Comparison of ENCODE assay signal across 34 cellular contexts in the genomic region with DNA sequence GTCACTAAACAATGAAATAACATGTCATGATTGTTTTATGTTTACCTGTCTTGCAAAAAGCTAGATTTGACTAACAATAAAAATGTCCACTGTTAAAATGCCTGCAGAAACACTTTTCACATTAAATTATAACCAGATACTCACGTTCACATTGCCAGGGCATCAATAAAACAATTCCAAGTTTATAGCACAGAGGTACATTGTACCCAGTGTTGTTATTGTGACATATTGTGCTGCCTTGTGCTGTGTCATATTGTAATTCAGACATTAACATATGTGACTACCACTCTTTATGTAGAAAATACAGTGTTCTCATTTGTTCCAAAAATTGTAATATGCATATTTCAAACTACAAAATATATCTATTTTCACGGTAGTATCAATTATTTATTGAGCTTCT.
DNase-seq lines count a peak whose midpoint lies in the region; ATAC-seq and TF ChIP-seq lines count a peak whose summit lies in the region.
"Had no signal": no experiment of that assay in that cellular context is flagged by ENCODE, and none has a peak within 500 bp of the region (broad histone marks: within the 10 kb centered on the region; RNA-seq: fewer than 3 reads in every experiment).

No MANE protein-coding gene starts in this region.

- H3K4me3 Mint-ChIP-seq in CD4-positive, alpha-beta T cell = no peak overlapping the region
- H3K4me3 Mint-ChIP-seq: B cell; CD14-positive monocyte; CD4-positive, alpha-beta memory T cell; CD4-positive, CD25-positive, alpha-beta regulatory T cell; CD8-positive, alpha-beta memory T cell; CD8-positive, alpha-beta T cell had no signal

- POLR2A ChIA-PET in SK-N-SH (lab: Yijun Ruan, JAX) = no interaction called here
- POLR2A ChIA-PET in CD4-positive, alpha-beta T cell (lab: Charles Lee) = no interaction called here

- H3K9me3 ChIP-seq in SK-N-SH (no peaks in the 10 kb centered on the region), SU-DHL-6 (ENCODE audit: insufficient read depth, low read length) (no peaks in the 10 kb centered on the region), mucosa of descending colon (peaks cover 5% of the 10 kb centered on the region)
- no peaks in the 10 kb centered on the region for H3K9me3 ChIP-seq in CD4-positive, alpha-beta T cell (ENCODE audit: control insufficient read depth, low read length)
- H3K9me3 ChIP-seq: A549; BE2C; BLaER1; BLaER1 treated with 17β-estradiol and CSF1 and Interleukin-3, amounts not matched to agents 10 nM and 100 nM; Caco-2 had no signal

- H3K4me2 ChIP-seq in SK-N-SH = no peak overlapping the region
- no peak overlapping the region for H3K4me2 ChIP-seq in SU-DHL-6 (ENCODE audit: low read depth, low read length, poor library complexity, severe bottlenecking)
- H3K4me2 ChIP-seq: A549; BLaER1; BLaER1 treated with 17β-estradiol and CSF1 and Interleukin-3, amounts not matched to agents 10 nM and 100 nM had no signal

- H4K20me1 ChIP-seq in SK-N-SH (ENCODE audit: insufficient read depth) (no peaks in the 10 kb centered on the region), SU-DHL-6 (ENCODE audit: low read depth, low read length) (no peaks in the 10 kb centered on the region)
- H4K20me1 ChIP-seq: BLaER1; BLaER1 treated with 17β-estradiol and CSF1 and Interleukin-3, amounts not matched to agents 10 nM and 100 nM had no signal

- no peak for TF ChIP-seq EP300 in SK-N-SH (IDR thresholded peaks at IDR 0.05; ENCODE audit: borderline replicate concordance in 1 of 2, low read depth in 1 of 2, low read length in 1 of 2)

- H3K36me3 ChIP-seq in SK-N-SH (replicated peaks in 1 of 2; ENCODE audit: control insufficient read depth in 1 of 2, insufficient read depth in 2 of 2, low read length in 1 of 2) (no peaks in the 10 kb centered on the region), SU-DHL-6 (ENCODE audit: low read length) (no peaks in the 10 kb centered on the region), mucosa of descending colon (ENCODE audit: low read depth) (no peaks in the 10 kb centered on the region)
- H3K36me3 ChIP-seq: BE2C; BLaER1; BLaER1 treated with 17β-estradiol and CSF1 and Interleukin-3, amounts not matched to agents 10 nM and 100 nM had no signal

- no peaks in the 10 kb centered on the region for H3K27me3 Mint-ChIP-seq in CD4-positive, alpha-beta T cell
- H3K27me3 Mint-ChIP-seq: B cell; CD4-positive, alpha-beta memory T cell; CD4-positive, CD25-positive, alpha-beta regulatory T cell; CD8-positive, alpha-beta memory T cell had no signal

- H3K9ac ChIP-seq in SK-N-SH = no peak overlapping the region
- no peak overlapping the region for H3K9ac ChIP-seq in SU-DHL-6 (ENCODE audit: low read length)
- H3K9ac ChIP-seq: BLaER1; BLaER1 treated with 17β-estradiol and CSF1 and Interleukin-3, amounts not matched to agents 10 nM and 100 nM had no signal

- peaks cover 4% of the 10 kb centered on the region for H3K9me3 Mint-ChIP-seq in CD4-positive, alpha-beta T cell

- H3K27me3 ChIP-seq in SK-N-SH (ENCODE audit: insufficient read depth) = no peaks in the 10 kb centered on the region
- H3K27me3 ChIP-seq in SU-DHL-6 (ENCODE audit: low read length) = no peaks in the 10 kb centered on the region
- H3K27me3 ChIP-seq in CD4-positive, alpha-beta T cell (ENCODE audit: control insufficient read depth, insufficient read depth, low read length) = no peaks in the 10 kb centered on the region
- H3K27me3 ChIP-seq: BE2C; BLaER1; BLaER1 treated with 17β-estradiol and CSF1 and Interleukin-3, amounts not matched to agents 10 nM and 100 nM had no signal

- CTCF ChIA-PET in SK-N-SH (lab: Yijun Ruan, JAX) = no interaction called here
- CTCF ChIA-PET in CD4-positive, alpha-beta T cell (lab: Charles Lee) = no interaction called here

- no peak overlapping the region for H3K27ac ChIP-seq in SK-N-SH (ENCODE audit: low read depth in 2 of 2, low read length in 1 of 2)
- H3K27ac ChIP-seq in SU-DHL-6 (ENCODE audit: low read depth, low read length) = no peak overlapping the region
- H3K27ac ChIP-seq in CD4-positive, alpha-beta T cell (ENCODE audit: low read depth, low read length) = no peak overlapping the region
- H3K27ac ChIP-seq: 22Rv1; A549; BLaER1; BLaER1 treated with 17β-estradiol and CSF1 and Interleukin-3, amounts not matched to agents 10 nM and 100 nM; C4-2B had no signal

- no peaks in the 10 kb centered on the region for H3K4me1 Mint-ChIP-seq in CD4-positive, alpha-beta T cell (ENCODE audit: low read depth)
- H3K4me1 Mint-ChIP-seq: B cell; CD14-positive monocyte; CD4-positive, alpha-beta memory T cell; CD4-positive, CD25-positive, alpha-beta regulatory T cell; CD8-positive, alpha-beta memory T cell had no signal

- no peak for TF ChIP-seq CTCF in SK-N-SH (IDR thresholded peaks at IDR 0.05)
- no peak for TF ChIP-seq CTCF in SU-DHL-6 (IDR thresholded peaks at IDR 0.05; ENCODE audit: insufficient read depth, low read length, poor library complexity, severe bottlenecking)
- no peak for TF ChIP-seq CTCF in mucosa of descending colon (IDR thresholded peaks at IDR 0.05)
- TF ChIP-seq CTCF in CD4-positive, alpha-beta T cell (IDR thresholded peaks at IDR 0.05) = no peak

- no peaks in the 10 kb centered on the region for H3K9me2 ChIP-seq in SK-N-SH
- H3K9me2 ChIP-seq in SU-DHL-6 (replicated peaks; ENCODE audit: insufficient read depth, low read length) = no peaks in the 10 kb centered on the region

- TF ChIP-seq RAD21 in SK-N-SH (IDR thresholded peaks at IDR 0.05; ENCODE audit: low read length) = no peak

- no peak for DNase-seq in SK-N-SH
- no peak for DNase-seq in left colon
- DNase-seq in mucosa of descending colon = peak in 1 of 3 donors; percentile 2
- DNase-seq in CD4-positive, alpha-beta T cell = no peak
- no peak for DNase-seq in SW 1271 (lab: John Stamatoyannopoulos, UW)
- DNase-seq: 8988T; ACHN; AML-193; BE2C; C1 segment of cervical spinal cord; Caco-2; Calu3; CD4-positive, alpha-beta memory T cell; CD4-positive, CD25-positive, alpha-beta regulatory T cell; CD8-positive, alpha-beta memory T cell; CD8-positive, alpha-beta T cell; COR-L47; DMS 273 treated with DMSO at 0.1 percent for 48 hours; DMS153; DMS53; DMS79; DMS79 treated with DMSO at 0.1 percent for 48 hours; DND-41; EL had no signal

- WGBS in SK-N-SH (ENCODE audit: low lambda C conversion rate) = 72% methylated on average over 2 of the region's 2 CpGs

- no peak overlapping the region for H3K27ac Mint-ChIP-seq in CD4-positive, alpha-beta T cell
- H3K27ac Mint-ChIP-seq: B cell; CD14-positive monocyte; CD4-positive, alpha-beta memory T cell; CD4-positive, CD25-positive, alpha-beta regulatory T cell; CD8-positive, alpha-beta memory T cell; CD8-positive, alpha-beta T cell had no signal

- H2AFZ ChIP-seq in SK-N-SH (ENCODE audit: low read depth) = peak overlapping the region; percentile 17; the same call in 1 of the 2 replicates
- peak overlapping the region; percentile 64 for H2AFZ ChIP-seq in SU-DHL-6 (ENCODE audit: low read depth, low read length, severe bottlenecking)

- H3K4me1 ChIP-seq in SK-N-SH (ENCODE audit: control insufficient read depth in 1 of 2, insufficient read depth in 2 of 2, low read depth in 1 of 2, low read length in 1 of 2) = no peaks in the 10 kb centered on the region
- H3K4me1 ChIP-seq in mucosa of descending colon (ENCODE audit: low read depth) = peaks cover 3% of the 10 kb centered on the region
- H3K4me1 ChIP-seq: A549; BE2C; BLaER1; BLaER1 treated with 17β-estradiol and CSF1 and Interleukin-3, amounts not matched to agents 10 nM and 100 nM; Caco-2 had no signal

- H3K4me3 ChIP-seq in SK-N-SH (ENCODE audit: low read depth in 2 of 2, low read length in 1 of 2) = no peak overlapping the region
- H3K4me3 ChIP-seq in SU-DHL-6 (ENCODE audit: insufficient read depth, low read length, poor library complexity, severe bottlenecking) = no peak overlapping the region
- H3K4me3 ChIP-seq in mucosa of descending colon = no peak overlapping the region
- H3K4me3 ChIP-seq: A549; BLaER1; BLaER1 treated with 17β-estradiol and CSF1 and Interleukin-3, amounts not matched to agents 10 nM and 100 nM had no signal

- intact Hi-C loops in left colon (cut with DNase I, micrococcal nuclease) (no loop called here), mucosa of descending colon (cut with DNase I, micrococcal nuclease) (no loop called here)
- intact Hi-C loops in CD4-positive, alpha-beta T cell (cut with DNase I, micrococcal nuclease) = no loop called here

- ATAC-seq in SK-N-SH treated with all-trans-retinoic acid at 6 μM for 48 hours (no peak), left colon (peak; percentile 97), mucosa of descending colon (peak; percentile 91), HG03159 (IDR thresholded peaks at IDR 0.05; ENCODE audit: unreplicated experiment) (no peak)
- ATAC-seq in CD4-positive, alpha-beta T cell (ENCODE audit: poor library complexity) = no peak
- ATAC-seq: A549; CD8-positive, alpha-beta T cell had no signal

- H3K79me2 ChIP-seq in SK-N-SH (ENCODE audit: insufficient read depth) (no peaks in the 10 kb centered on the region), SU-DHL-6 (ENCODE audit: insufficient read depth, low read length) (no peaks in the 10 kb centered on the region)

- no peaks in the 10 kb centered on the region for H3F3A ChIP-seq in SK-N-SH (replicated peaks; ENCODE audit: insufficient read depth)
- H3F3A ChIP-seq in SU-DHL-6 (ENCODE audit: insufficient read depth) = no peaks in the 10 kb centered on the region

- H3K36me3 Mint-ChIP-seq in CD4-positive, alpha-beta T cell (ENCODE audit: low read depth) = no peaks in the 10 kb centered on the region
- H3K36me3 Mint-ChIP-seq: CD14-positive monocyte; CD4-positive, alpha-beta memory T cell; CD4-positive, CD25-positive, alpha-beta regulatory T cell; CD8-positive, alpha-beta T cell had no signal

TF ChIP-seq in SK-N-SH, 30 proteins besides CTCF, POLR2A, EP300 and RAD21 (continues in another document):
- no peak for TF ChIP-seq RCOR1 (IDR thresholded peaks at IDR 0.05; ENCODE audit: low read length)
- no peak for TF ChIP-seq NRF1 (IDR thresholded peaks at IDR 0.05; ENCODE audit: low read depth, low read length)
- TF ChIP-seq TAF1 (IDR thresholded peaks at IDR 0.05; ENCODE audit: borderline replicate concordance, low read depth, low read length) = no peak
- TF ChIP-seq JUND (IDR thresholded peaks at IDR 0.05) = no peak
- no peak for TF ChIP-seq FOSL2 (IDR thresholded peaks at IDR 0.05; ENCODE audit: borderline replicate concordance, low read depth)
- TF ChIP-seq GABPA (IDR thresholded peaks at IDR 0.05; ENCODE audit: low read depth) = no peak
- TF ChIP-seq FOXM1 (IDR thresholded peaks at IDR 0.05; ENCODE audit: low read depth) = no peak

TF ChIP-seq in SK-N-SH treated with all-trans-retinoic acid at 6 μM for 48 hours, 23 proteins besides CTCF, POLR2A, EP300 and RAD21 (continues in another document):
- TF ChIP-seq ZFP3 (CRISPR knock-in tag; IDR thresholded peaks at IDR 0.05) (no peak), ZNF565 (CRISPR knock-in tag; conservative IDR thresholded peaks at IDR 0.05; ENCODE audit: low read depth) (no peak), TOX (CRISPR knock-in tag; IDR thresholded peaks at IDR 0.05; ENCODE audit: borderline replicate concordance) (no peak), ESRRG (CRISPR knock-in tag; IDR thresholded peaks at IDR 0.05) (no peak), ZNF70 (CRISPR knock-in tag; IDR thresholded peaks at IDR 0.05) (no peak), SNAI2 (CRISPR knock-in tag; IDR thresholded peaks at IDR 0.05) (no peak), ZNF8 (CRISPR knock-in tag; IDR thresholded peaks at IDR 0.05) (no peak), PPARA (CRISPR knock-in tag; IDR thresholded peaks at IDR 0.05; ENCODE audit: borderline replicate concordance) (no peak)

Comparison
In these comparisons a context has a peak if more than half of its experiments do, and no peak if none do; other contexts are left out.
1. ATAC-seq: peak in left colon (single experiment) and mucosa of descending colon (single experiment); none in SK-N-SH treated with all-trans-retinoic acid at 6 μM for 48 hours (single experiment), CD4-positive, alpha-beta T cell (single experiment) and HG03159 (single experiment).